ENCODE assay signal across 1 cellular context in the genomic region with DNA sequence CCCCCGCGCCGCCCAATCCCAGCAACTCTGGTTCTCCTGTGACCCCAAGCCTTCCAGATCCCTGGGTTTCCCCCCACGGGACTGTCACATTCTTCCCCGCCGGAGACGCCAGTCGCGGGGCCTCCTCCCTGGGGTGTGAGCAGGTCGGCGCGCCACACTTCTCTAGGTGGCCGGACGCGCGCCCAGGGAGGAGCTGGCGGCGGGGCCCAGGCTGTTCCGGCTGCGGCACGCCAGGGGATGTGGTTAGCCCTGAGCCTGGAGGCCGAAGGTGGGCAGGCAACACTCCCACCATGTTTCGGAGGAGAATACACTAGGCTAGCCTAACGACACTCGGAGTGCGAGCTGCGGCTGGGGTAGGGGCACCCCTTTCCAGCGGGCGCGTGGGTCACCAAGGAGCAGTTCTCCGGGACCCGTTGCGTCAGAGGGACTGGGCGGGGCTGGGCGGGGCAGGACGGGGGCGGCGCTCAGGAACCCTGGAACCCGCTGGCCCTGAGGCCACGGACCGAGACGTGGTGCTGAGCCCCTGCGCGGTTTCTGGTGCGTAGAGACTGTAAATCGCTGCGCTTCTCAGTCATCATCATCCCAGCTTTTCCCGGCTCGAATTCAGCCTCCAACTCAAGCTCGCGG.
TF ChIP-seq lines count a peak whose summit lies in the region.

A gene with protein sequence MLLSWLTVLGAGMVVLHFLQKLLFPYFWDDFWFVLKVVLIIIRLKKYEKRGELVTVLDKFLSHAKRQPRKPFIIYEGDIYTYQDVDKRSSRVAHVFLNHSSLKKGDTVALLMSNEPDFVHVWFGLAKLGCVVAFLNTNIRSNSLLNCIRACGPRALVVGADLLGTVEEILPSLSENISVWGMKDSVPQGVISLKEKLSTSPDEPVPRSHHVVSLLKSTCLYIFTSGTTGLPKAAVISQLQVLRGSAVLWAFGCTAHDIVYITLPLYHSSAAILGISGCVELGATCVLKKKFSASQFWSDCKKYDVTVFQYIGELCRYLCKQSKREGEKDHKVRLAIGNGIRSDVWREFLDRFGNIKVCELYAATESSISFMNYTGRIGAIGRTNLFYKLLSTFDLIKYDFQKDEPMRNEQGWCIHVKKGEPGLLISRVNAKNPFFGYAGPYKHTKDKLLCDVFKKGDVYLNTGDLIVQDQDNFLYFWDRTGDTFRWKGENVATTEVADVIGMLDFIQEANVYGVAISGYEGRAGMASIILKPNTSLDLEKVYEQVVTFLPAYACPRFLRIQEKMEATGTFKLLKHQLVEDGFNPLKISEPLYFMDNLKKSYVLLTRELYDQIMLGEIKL (plus strand): TSS at position 478 of the 627 bp plus-strand sequence. CDS start 650 bp downstream, outside the sequence.

TF ChIP-seq in HEK293, 187 proteins besides CTCF, POLR2A, EP300 and RAD21 (continued from another document and continues in another):
- TF ChIP-seq, protein P1, sequence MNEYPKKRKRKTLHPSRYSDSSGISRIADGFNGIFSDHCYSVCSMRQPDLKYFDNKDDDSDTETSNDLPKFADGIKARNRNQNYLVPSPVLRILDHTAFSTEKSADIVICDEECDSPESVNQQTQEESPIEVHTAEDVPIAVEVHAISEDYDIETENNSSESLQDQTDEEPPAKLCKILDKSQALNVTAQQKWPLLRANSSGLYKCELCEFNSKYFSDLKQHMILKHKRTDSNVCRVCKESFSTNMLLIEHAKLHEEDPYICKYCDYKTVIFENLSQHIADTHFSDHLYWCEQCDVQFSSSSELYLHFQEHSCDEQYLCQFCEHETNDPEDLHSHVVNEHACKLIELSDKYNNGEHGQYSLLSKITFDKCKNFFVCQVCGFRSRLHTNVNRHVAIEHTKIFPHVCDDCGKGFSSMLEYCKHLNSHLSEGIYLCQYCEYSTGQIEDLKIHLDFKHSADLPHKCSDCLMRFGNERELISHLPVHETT (tag by site-specific recombination; IDR thresholded peaks at IDR 0.05) = no peak
- TF ChIP-seq ZNF174 (tag by site-specific recombination; IDR thresholded peaks at IDR 0.05) (no peak), ZBTB48 (tag by site-specific recombination; IDR thresholded peaks at IDR 0.05) (peak; percentile 72), ZNF311 (tag by site-specific recombination; IDR thresholded peaks at IDR 0.05; ENCODE audit: borderline replicate concordance) (no peak), ZNF585B (tag by site-specific recombination; IDR thresholded peaks at IDR 0.05) (no peak), ZNF830 (tag by site-specific recombination; IDR thresholded peaks at IDR 0.05; ENCODE audit: low read depth) (no peak), ZNF610 (tag by site-specific recombination; IDR thresholded peaks at IDR 0.05; ENCODE audit: borderline replicate concordance) (no peak), ZFP69B (tag by site-specific recombination; IDR thresholded peaks at IDR 0.05) (peak; percentile 84), EGR2 (tag by site-specific recombination; IDR thresholded peaks at IDR 0.05; ENCODE audit: low read depth) (peak; percentile 54; the same call in 1 of the 2 replicates), ZBTB26 (tag by site-specific recombination; optimal IDR thresholded peaks at IDR 0.05) (peak; percentile 94), ZNF211 (tag by site-specific recombination; IDR thresholded peaks at IDR 0.05; ENCODE audit: low read depth) (no peak), TCF7L2 (IDR thresholded peaks at IDR 0.05; ENCODE audit: borderline replicate concordance, low read depth, low read length) (no peak), ZNF138 (tag by site-specific recombination; IDR thresholded peaks at IDR 0.05; ENCODE audit: borderline replicate concordance) (no peak), ZNF292 (tag by site-specific recombination; IDR thresholded peaks at IDR 0.05; ENCODE audit: borderline replicate concordance, low read depth) (no peak), TRIM28 (IDR thresholded peaks at IDR 0.05; ENCODE audit: borderline replicate concordance, low read length) (no peak), SALL2 (tag by site-specific recombination; IDR thresholded peaks at IDR 0.05; ENCODE audit: borderline replicate concordance) (no peak), GFI1B (tag by site-specific recombination; IDR thresholded peaks at IDR 0.05) (no peak), MZF1 (tag by site-specific recombination; IDR thresholded peaks at IDR 0.05; ENCODE audit: borderline replicate concordance) (no peak), SETDB1 (IDR thresholded peaks at IDR 0.05; ENCODE audit: insufficient read length, low read length) (no peak), ZBTB8A (tag by site-specific recombination; IDR thresholded peaks at IDR 0.05) (no peak), PRDM1 (tag by site-specific recombination; IDR thresholded peaks at IDR 0.05) (no peak), PRDM2 (tag by site-specific recombination; IDR thresholded peaks at IDR 0.05; ENCODE audit: borderline replicate concordance) (no peak), ZFHX2 (tag by site-specific recombination; conservative IDR thresholded peaks at IDR 0.05) (peak; percentile 76), BCL11B (tag by site-specific recombination; IDR thresholded peaks at IDR 0.05; ENCODE audit: low read depth) (no peak), ZIC2 (tag by site-specific recombination; IDR thresholded peaks at IDR 0.05) (peak; percentile 93), ELK4 (IDR thresholded peaks at IDR 0.05; ENCODE audit: borderline replicate concordance, low read depth, low read length) (no peak), ZNF37A (tag by site-specific recombination; IDR thresholded peaks at IDR 0.05) (no peak), ZNF510 (tag by site-specific recombination; IDR thresholded peaks at IDR 0.05; ENCODE audit: insufficient replicate concordance) (no peak), ZNF10 (tag by site-specific recombination; IDR thresholded peaks at IDR 0.05) (no peak), ZBTB11 (tag by site-specific recombination; conservative IDR thresholded peaks at IDR 0.05; ENCODE audit: low read depth) (no peak), REPIN1 (tag by site-specific recombination; IDR thresholded peaks at IDR 0.05; ENCODE audit: low read depth) (no peak), ZNF596 (tag by site-specific recombination; IDR thresholded peaks at IDR 0.05) (no peak), ZNF2 (tag by site-specific recombination; IDR thresholded peaks at IDR 0.05) (no peak), ZNF266 (tag by site-specific recombination; IDR thresholded peaks at IDR 0.05; ENCODE audit: low read depth) (no peak), SP7 (tag by site-specific recombination; IDR thresholded peaks at IDR 0.05) (peak; percentile 9), ZNF521 (tag by site-specific recombination; IDR thresholded peaks at IDR 0.05) (no peak), ZNF155 (tag by site-specific recombination; IDR thresholded peaks at IDR 0.05) (no peak), ZNF239 (tag by site-specific recombination; IDR thresholded peaks at IDR 0.05) (no peak), ZNF335 (tag by site-specific recombination; conservative IDR thresholded peaks at IDR 0.05) (peak; percentile 98), ZNF366 (tag by site-specific recombination; conservative IDR thresholded peaks at IDR 0.05) (no peak), ZNF658 (tag by site-specific recombination; IDR thresholded peaks at IDR 0.05) (no peak), OSR2 (tag by site-specific recombination; IDR thresholded peaks at IDR 0.05) (no peak), ZNF274 (IDR thresholded peaks at IDR 0.05; ENCODE audit: low read length) (no peak), ZNF274 (tag by site-specific recombination; IDR thresholded peaks at IDR 0.05; ENCODE audit: borderline replicate concordance) (no peak), ZBTB21 (tag by site-specific recombination; IDR thresholded peaks at IDR 0.05) (no peak), ZNF792 (tag by site-specific recombination; IDR thresholded peaks at IDR 0.05) (no peak), ZBTB20 (tag by site-specific recombination; IDR thresholded peaks at IDR 0.05) (peak; percentile 98), ZNF19 (tag by site-specific recombination; IDR thresholded peaks at IDR 0.05; ENCODE audit: low read depth) (no peak), OVOL3 (tag by site-specific recombination; IDR thresholded peaks at IDR 0.05) (no peak), ZNF184 (tag by site-specific recombination; IDR thresholded peaks at IDR 0.05) (no peak), ZNF146 (tag by site-specific recombination; IDR thresholded peaks at IDR 0.05) (no peak), ZNF624 (tag by site-specific recombination; IDR thresholded peaks at IDR 0.05) (no peak)
- TF ChIP-seq, protein P2, sequence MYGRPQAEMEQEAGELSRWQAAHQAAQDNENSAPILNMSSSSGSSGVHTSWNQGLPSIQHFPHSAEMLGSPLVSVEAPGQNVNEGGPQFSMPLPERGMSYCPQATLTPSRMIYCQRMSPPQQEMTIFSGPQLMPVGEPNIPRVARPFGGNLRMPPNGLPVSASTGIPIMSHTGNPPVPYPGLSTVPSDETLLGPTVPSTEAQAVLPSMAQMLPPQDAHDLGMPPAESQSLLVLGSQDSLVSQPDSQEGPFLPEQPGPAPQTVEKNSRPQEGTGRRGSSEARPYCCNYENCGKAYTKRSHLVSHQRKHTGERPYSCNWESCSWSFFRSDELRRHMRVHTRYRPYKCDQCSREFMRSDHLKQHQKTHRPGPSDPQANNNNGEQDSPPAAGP (tag by site-specific recombination; IDR thresholded peaks at IDR 0.05) = 0 out of 2 replicates have a peak, but pooled peaks have one; percentile 39
